18 cellular contexts compared by ENCODE assay signal in genomic region chr3:41196499-41197410, GRCh38. TPM values are rescaled to one million over a fixed set of nuclear protein-coding genes. Genes with fewer than 3 reads are reported as not detected.
A peak's percentile ranks its signal among the peaks of the same experiment; 100 is the strongest.
DNase-seq lines count a peak whose midpoint lies in the region; ATAC-seq, FAIRE-seq and TF ChIP-seq lines count a peak whose summit lies in the region.
"Had no signal": no experiment of that assay in that cellular context is flagged by ENCODE, and none has a peak within 500 bp of the region (broad histone marks: within the 10 kb centered on the region; RNA-seq: fewer than 3 reads in every experiment).

No MANE protein-coding gene starts in this region.

- no peak for TF ChIP-seq POLR2A in HepG2 (IDR thresholded peaks at IDR 0.05; ENCODE audit: insufficient read depth in 1 of 2, low read depth in 2 of 2, low read length in 2 of 2)
- TF ChIP-seq POLR2A in right lobe of liver (IDR thresholded peaks at IDR 0.05) = no peak

- ATAC-seq in HepG2 = no peak
- no peak for ATAC-seq in right lobe of liver
- ATAC-seq in GM21367 (IDR thresholded peaks at IDR 0.05; ENCODE audit: unreplicated experiment) = no peak
- ATAC-seq: CD8-positive, alpha-beta T cell; GM12878 had no signal

- no peak for TF ChIP-seq RAD21 in HepG2 (CRISPR knock-in tag; IDR thresholded peaks at IDR 0.05)

- H3K79me2 ChIP-seq in HepG2 (ENCODE audit: insufficient read depth, low read length) = peaks cover 28% of the 10 kb centered on the region

- no peaks in the 10 kb centered on the region for H3K36me3 ChIP-seq in HepG2 (replicated peaks in 1 of 2; ENCODE audit: control insufficient read depth in 1 of 2, insufficient read depth in 2 of 2, low read length in 2 of 2)
- no peaks in the 10 kb centered on the region for H3K36me3 ChIP-seq in right lobe of liver
- H3K36me3 ChIP-seq: BLaER1 had no signal

- DNase-seq in HepG2 (ENCODE audit: low spot score) = no peak
- no peak for DNase-seq in right lobe of liver
- peak; percentile 53 for DNase-seq in NCI-H69 (lab: John Stamatoyannopoulos, UW)
- DNase-seq in type B pancreatic cell (ENCODE audit: extremely low spot score, unreplicated experiment) = no peak
- no peak for DNase-seq in NCI-H1930 (lab: John Stamatoyannopoulos, UW)
- no peak for DNase-seq in NOMO-1 treated with dmso at 0.1 percent for 144 hours (lab: John Stamatoyannopoulos, UW; ENCODE audit: unreplicated experiment)
- DNase-seq: 8988T; Calu3; CD8-positive, alpha-beta T cell; DMS79 treated with DMSO at 0.1 percent for 48 hours; H9 had no signal

- H3K4me1 ChIP-seq in HepG2 (ENCODE audit: insufficient read depth, low read length) = peaks cover 8% of the 10 kb centered on the region
- peaks cover 0 to 7% (median under 1%) of the 10 kb centered on the region in 4 donors for H3K4me1 ChIP-seq in right lobe of liver

- peaks cover 18% of the 10 kb centered on the region for H4K20me1 ChIP-seq in HepG2 (ENCODE audit: insufficient read depth, low read length)

- TF ChIP-seq EP300 in HepG2 (IDR thresholded peaks at IDR 0.05; ENCODE audit: low read depth in 2 of 2, low read length in 2 of 2) (no peak), HepG2 (CRISPR knock-in tag; IDR thresholded peaks at IDR 0.05; ENCODE audit: borderline replicate concordance) (no peak)

- H3K27me3 ChIP-seq in HepG2 (ENCODE audit: control insufficient read depth in 1 of 2, insufficient read depth in 2 of 2, low read length in 2 of 2) (peaks cover 0 to 5% of the 10 kb centered on the region in 2 experiments; a peak in 1 of 5 replicates), right lobe of liver (no peaks in the 10 kb centered on the region)
- H3K27me3 ChIP-seq: BLaER1 had no signal

- peak overlapping the region in 1 of 5 experiments; percentile 88 for H3K27ac Mint-ChIP-seq in brain
- no peak overlapping the region for H3K27ac Mint-ChIP-seq in type B pancreatic cell
- H3K27ac Mint-ChIP-seq: CD14-positive monocyte; CD8-positive, alpha-beta T cell; H9 had no signal

- no peaks in the 10 kb centered on the region for H3K36me3 Mint-ChIP-seq in brain
- H3K36me3 Mint-ChIP-seq in type B pancreatic cell = peaks cover 4% of the 10 kb centered on the region

- H2AFZ ChIP-seq in HepG2 (ENCODE audit: low read length) = no peak overlapping the region

- intact Hi-C loops in HepG2 (cut with micrococcal nuclease; ENCODE audit: unreplicated experiment) (loop anchor here (5.0 to 10.0 kb wide), 4 partner anchors 262 to 472 kb away; no protein-coding TSS in a partner anchor), right lobe of liver (cut with DNase I) (no loop called here)

- no peak overlapping the region for H3K4me3 ChIP-seq in HepG2 (replicated peaks in 1 of 3; ENCODE audit: insufficient read depth in 1 of 3, low read depth in 2 of 3, low read length in 3 of 3)
- H3K4me3 ChIP-seq in right lobe of liver = no peak overlapping the region
- H3K4me3 ChIP-seq: BLaER1, GM12878 had no signal

- H3K4me3 Mint-ChIP-seq in brain (peak overlapping the region in 4 of 5 experiments; percentile 48 to 54 (median 50)), type B pancreatic cell (peak overlapping the region; percentile 8)
- H3K4me3 Mint-ChIP-seq: CD14-positive monocyte, H9 had no signal

- no peak overlapping the region for H3K4me2 ChIP-seq in HepG2 (ENCODE audit: low read depth, low read length)
- H3K4me2 ChIP-seq: BLaER1 had no signal

- CTCF ChIA-PET in HepG2 (lab: Yijun Ruan, JAX; ENCODE audit: low intra/inter-chr PET ratio, low total read pairs) = no interaction called here

- POLR2A ChIA-PET in HepG2 (lab: Yijun Ruan, JAX) = interaction anchor here (0.7 kb wide), 1 partner anchor 169 kb away, joined by 3 read pairs; no protein-coding TSS in a partner anchor

- H3K9me3 ChIP-seq in HepG2 (ENCODE audit: low read length) = no peaks in the 10 kb centered on the region
- H3K9me3 ChIP-seq in right lobe of liver = no peaks in the 10 kb centered on the region
- H3K9me3 ChIP-seq: BLaER1 had no signal

- no peak for TF ChIP-seq CTCF in HepG2 (CRISPR knock-in tag; IDR thresholded peaks at IDR 0.05)
- TF ChIP-seq CTCF in right lobe of liver (IDR thresholded peaks at IDR 0.05) = no peak
- TF ChIP-seq CTCF in brain (conservative IDR thresholded peaks at IDR 0.05) = no peak
- no peak for TF ChIP-seq CTCF in type B pancreatic cell (conservative IDR thresholded peaks at IDR 0.05)

- H3K9me3 Mint-ChIP-seq in brain = peaks cover 0 to 3% (median 0%) of the 10 kb centered on the region in 5 experiments
- no peaks in the 10 kb centered on the region for H3K9me3 Mint-ChIP-seq in type B pancreatic cell
- H3K9me3 Mint-ChIP-seq: CD8-positive, alpha-beta T cell; H9 had no signal

- in situ Hi-C loops in HepG2 (cut with HindIII; ENCODE audit: extremely low pct_ligation_motif_present, low pct_unique_long_range_greater_than_20kb) = no loop called here

- no TSS peak for BruUV-seq in HepG2 (replicated peaks; lab: Mats Ljungman, UMichigan)

- H3K9ac ChIP-seq in HepG2 (ENCODE audit: insufficient read depth, low read depth, low read length) = no peak overlapping the region
- H3K9ac ChIP-seq: BLaER1 had no signal

- no peak for FAIRE-seq in HepG2 (lab: Jason Lieb, UNC)
- FAIRE-seq: GM12878, H1, HTR-8/SVneo had no signal

- peaks cover 24% of the 10 kb centered on the region for H3K27me3 Mint-ChIP-seq in brain
- H3K27me3 Mint-ChIP-seq in type B pancreatic cell = no peaks in the 10 kb centered on the region

- H3K27ac ChIP-seq in HepG2 (ENCODE audit: extremely low read length, insufficient read depth, low read length) (no peak overlapping the region), right lobe of liver (no peak overlapping the region)
- H3K27ac ChIP-seq: BLaER1 had no signal

- WGBS in HepG2 (ENCODE audit: low lambda C conversion rate) = 86% methylated on average over 9 of the region's 9 CpGs
- 90% methylated on average over 9 of the region's 9 CpGs for WGBS in right lobe of liver (ENCODE audit: insufficient coverage, low coverage, low lambda C conversion rate, missing lambda C conversion rate)

- H3K4me1 Mint-ChIP-seq in brain = peaks cover 58% of the 10 kb centered on the region
- peaks cover 5% of the 10 kb centered on the region for H3K4me1 Mint-ChIP-seq in type B pancreatic cell (ENCODE audit: unreplicated experiment)

TF ChIP-seq in HepG2, 621 proteins besides CTCF, POLR2A, EP300 and RAD21 (continues in another document):
- no peak for TF ChIP-seq ZNF230 (CRISPR knock-in tag; IDR thresholded peaks at IDR 0.05)
- no peak for TF ChIP-seq FOXA1 (IDR thresholded peaks at IDR 0.05)
- no peak for TF ChIP-seq FOXA1 (CRISPR knock-in tag; IDR thresholded peaks at IDR 0.05)
- TF ChIP-seq ZNF232 (CRISPR knock-in tag; IDR thresholded peaks at IDR 0.05; ENCODE audit: borderline replicate concordance) = no peak
- TF ChIP-seq MTA3 (CRISPR knock-in tag; IDR thresholded peaks at IDR 0.05) = no peak
- no peak for TF ChIP-seq ZFP41 (CRISPR knock-in tag; IDR thresholded peaks at IDR 0.05; ENCODE audit: borderline replicate concordance)
- TF ChIP-seq CBX2 (IDR thresholded peaks at IDR 0.05; ENCODE audit: low read depth, low read length) = peak; percentile 69; the same call in 1 of the 2 replicates
- TF ChIP-seq CBX2 (CRISPR knock-in tag; IDR thresholded peaks at IDR 0.05; ENCODE audit: low read depth) = no peak
- no peak for TF ChIP-seq TRIM22 (IDR thresholded peaks at IDR 0.05)

RNA-seq across cellular contexts. Expression of gene CTNNB1, which starts 2.5 kb away (rescaled TPM):
- 489 and 700 TPM in 2 replicates for total RNA-seq in HepG2 (2016; rRNA removed; fragmentation: Illumina TruSeq; extraction: Trizol)
- total RNA-seq in HepG2 (2016; cell fraction: cytosol; rRNA removed; fragmentation: Illumina TruSeq; extraction: Trizol; ENCODE audit: low read depth) = 50.2 and 54.9 TPM in 2 replicates
- 488 and 720 TPM in 2 replicates for total RNA-seq in HepG2 (2016; cell fraction: insoluble cytoplasmic fraction; rRNA removed; fragmentation: Illumina TruSeq; extraction: Trizol)
- 94.6 and 98.6 TPM in 2 replicates for total RNA-seq in HepG2 (2016; cell fraction: membrane; rRNA removed; fragmentation: Illumina TruSeq; extraction: Trizol)
- 268 and 292 TPM in 2 replicates for total RNA-seq in HepG2 (2016; cell fraction: nucleus; rRNA removed; fragmentation: Illumina TruSeq; extraction: Trizol)
- polyA plus RNA-seq in HepG2 (2011; rRNA removed) = 398 and 417 TPM in 2 replicates
- polyA plus RNA-seq in HepG2 (2011; cell fraction: cytosol; rRNA removed) = 460 and 473 TPM in 2 replicates
- 417 and 480 TPM in 2 replicates for polyA plus RNA-seq in HepG2 (2011; cell fraction: nucleus; rRNA removed)
- polyA plus RNA-seq in HepG2 (2012) = 229 and 276 TPM in 2 replicates
- 7.0 and 9.4 TPM in 2 replicates for polyA plus RNA-seq in HepG2 (2016; cell fraction: cytosol; fragmentation: Illumina TruSeq; extraction: Trizol; ENCODE audit: low read depth)
- 347 and 367 TPM in 2 replicates for polyA plus RNA-seq in HepG2 (2016; cell fraction: insoluble cytoplasmic fraction; fragmentation: Illumina TruSeq; extraction: Trizol; ENCODE audit: low read depth)
- 21.8 and 23.3 TPM in 2 replicates for polyA plus RNA-seq in HepG2 (2016; cell fraction: membrane; fragmentation: Illumina TruSeq; extraction: Trizol; ENCODE audit: low read depth)
- 235 and 254 TPM in 2 replicates for polyA plus RNA-seq in HepG2 (2016; cell fraction: nucleus; fragmentation: Illumina TruSeq; extraction: Trizol; ENCODE audit: insufficient read depth, low read depth)
- polyA minus RNA-seq in HepG2 (2011; rRNA and poly(A)+ RNA removed; ENCODE audit: low replicate concordance) = 1,533 and 3,275 TPM in 2 replicates
- polyA minus RNA-seq in HepG2 (2011; cell fraction: cytosol; rRNA and poly(A)+ RNA removed) = 616 and 632 TPM in 2 replicates
- 538 and 639 TPM in 2 replicates for polyA minus RNA-seq in HepG2 (2011; cell fraction: nucleus; rRNA and poly(A)+ RNA removed)
- total RNA-seq in right lobe of liver = 100 to 1,000 TPM; 107 to 160 (median 138) TPM
- polyA plus RNA-seq in brain (ENCODE audit: insufficient read depth, low read depth, low replicate concordance) = 68.8 TPM
- 438 and 471 TPM in 2 replicates for total RNA-seq in type B pancreatic cell (ENCODE audit: low replicate concordance)
